Comparison of ENCODE assay signal across 7 cellular contexts in genomic region chr10:128463991-128464755, GRCh38.
DNase-seq lines count a peak whose midpoint lies in the region; ATAC-seq, FAIRE-seq and TF ChIP-seq lines count a peak whose summit lies in the region.

No MANE protein-coding gene starts in this region.

- TF ChIP-seq EP300 in H1 (IDR thresholded peaks at IDR 0.05; ENCODE audit: borderline replicate concordance in 1 of 2, low read depth in 2 of 2, low read length in 2 of 2) = no peak

- H3K4me3 ChIP-seq in H1 (ENCODE audit: extremely low read depth in 1 of 4, insufficient read depth in 2 of 4, low read depth in 3 of 4, low read length in 4 of 4) (no peak overlapping the region), neuronal stem cell (ENCODE audit: low read length in 2 of 2) (no peak overlapping the region)

- H3K4me1 Mint-ChIP-seq in WTC11 = peaks cover 14% of the 10 kb centered on the region

- no peak for TF ChIP-seq CTCF in H1 (IDR thresholded peaks at IDR 0.05; ENCODE audit: control extremely low read depth in 1 of 3, insufficient read depth in 1 of 3, low read depth in 1 of 3, low read length in 3 of 3)
- TF ChIP-seq CTCF in WTC11 (IDR thresholded peaks at IDR 0.05) = no peak

- H2BK12ac ChIP-seq in H1 (ENCODE audit: low read depth, low read length) = no peak overlapping the region
- no peak overlapping the region for H2BK12ac ChIP-seq in neuronal stem cell (ENCODE audit: low read length)

- no peak for TF ChIP-seq RAD21 in H1 (IDR thresholded peaks at IDR 0.05 in 1 of 2, conservative IDR thresholded peaks at IDR 0.05 in 1 of 2; ENCODE audit: low read depth in 2 of 2, low read length in 2 of 2)

- H3K14ac ChIP-seq in H1 (ENCODE audit: insufficient read length) (no peak overlapping the region), neuronal stem cell (ENCODE audit: low read length) (peak overlapping the region; percentile 12)

- POLR2A ChIA-PET in H1 (lab: Charles Lee; ENCODE audit: partially characterized antibody) = no interaction called here
- POLR2A ChIA-PET in WTC11 (lab: Charles Lee) = no interaction called here

- H3K27ac ChIP-seq in H1 (ENCODE audit: low read depth, low read length) (no peak overlapping the region), neuronal stem cell (replicated peaks; ENCODE audit: low read length) (no peak overlapping the region)

- H2BK5ac ChIP-seq in H1 (ENCODE audit: low read depth, low read length) (no peak overlapping the region), neuronal stem cell (ENCODE audit: low read length) (no peak overlapping the region)

- H2AK5ac ChIP-seq in H1 (ENCODE audit: low read depth, low read length) = no peak overlapping the region
- no peak overlapping the region for H2AK5ac ChIP-seq in neuronal stem cell (ENCODE audit: low read depth, low read length)

- H3K36me3 ChIP-seq in H1 (ENCODE audit: control insufficient read depth in 2 of 4, insufficient read depth in 4 of 4, low read length in 3 of 4) = no peaks in the 10 kb centered on the region
- H3K36me3 ChIP-seq in neuronal stem cell (replicated peaks in 1 of 2; ENCODE audit: control insufficient read depth in 2 of 2, insufficient read depth in 2 of 2, low read length in 2 of 2) = no peaks in the 10 kb centered on the region

- 77% methylated on average over 2 of the region's 4 CpGs; no CpG with 5 or more reads in 1 of the 2 experiments for WGBS in H1 (ENCODE audit: extremely low coverage in 1 of 2, insufficient coverage in 1 of 2, insufficient read length in 1 of 2, insufficient replicate concordance in 2 of 2, low coverage in 1 of 2, low lambda C conversion rate in 2 of 2, missing lambda C conversion rate in 1 of 2), 2 experiments
- no CpG with 5 or more reads among the region's 4 CpGs for WGBS in neuronal stem cell (ENCODE audit: extremely low coverage in 2 of 2, insufficient read length in 2 of 2, insufficient replicate concordance in 1 of 2), 2 donors

- no peak overlapping the region for H3K4ac ChIP-seq in H1 (replicated peaks; ENCODE audit: insufficient read length, low read depth, low read length)
- H3K4ac ChIP-seq in neuronal stem cell (ENCODE audit: low read length) = no peak overlapping the region

- no peak overlapping the region for H3K4me3 Mint-ChIP-seq in WTC11

- TF ChIP-seq POLR2A in H1 (IDR thresholded peaks at IDR 0.05; ENCODE audit: control extremely low read depth in 1 of 2, low read depth in 2 of 2, low read length in 2 of 2) = no peak

- H2BK20ac ChIP-seq in H1 (ENCODE audit: low read length) = no peak overlapping the region

- peaks cover 2% of the 10 kb centered on the region; the same call in 1 of the 2 replicates for H3K23me2 ChIP-seq in H1 (ENCODE audit: low read depth, low read length)

- H4K8ac ChIP-seq in H1 (ENCODE audit: extremely low read depth, insufficient read depth, low read length) (no peak overlapping the region), neuronal stem cell (ENCODE audit: low read depth, low read length) (no peak overlapping the region)

- H3K18ac ChIP-seq in H1 (ENCODE audit: extremely low read depth, low read length) = no peak overlapping the region
- H3K18ac ChIP-seq in neuronal stem cell (ENCODE audit: low read length) = peak overlapping the region; percentile 7

- H3K4me1 ChIP-seq in H1 (replicated peaks in 1 of 4; ENCODE audit: control insufficient read depth in 3 of 4, insufficient read depth in 4 of 4, low read length in 3 of 4) = no peaks in the 10 kb centered on the region; a peak in 1 of 7 replicates
- no peaks in the 10 kb centered on the region for H3K4me1 ChIP-seq in neuronal stem cell (ENCODE audit: control insufficient read depth in 2 of 2, insufficient read depth in 1 of 2, low read depth in 1 of 2, low read length in 2 of 2)

- H2BK15ac ChIP-seq in H1 (ENCODE audit: low read length) (no peak overlapping the region), neuronal stem cell (ENCODE audit: low read length) (no peak overlapping the region)

- H2AFZ ChIP-seq in H1 (ENCODE audit: low read length) (no peak overlapping the region), neuronal stem cell (ENCODE audit: low read length) (no peak overlapping the region)

- no peaks in the 10 kb centered on the region for H3K79me2 ChIP-seq in H1 (ENCODE audit: control insufficient read depth in 1 of 2, insufficient read depth in 2 of 2, low read length in 2 of 2)

- peak; percentile 93 for FAIRE-seq in H1 (lab: Jason Lieb, UNC)

- H4K91ac ChIP-seq in H1 (replicated peaks; ENCODE audit: insufficient read length, low read length) (no peak overlapping the region), neuronal stem cell (ENCODE audit: low read depth, low read length, poor library complexity) (no peak overlapping the region)

- H3K23ac ChIP-seq in H1 (ENCODE audit: insufficient read length) (no peak overlapping the region), neuronal stem cell (ENCODE audit: low read depth, low read length, poor library complexity) (peak overlapping the region; percentile 32)

- H4K5ac ChIP-seq in H1 (ENCODE audit: insufficient read length, low read depth, low read length) = no peak overlapping the region

- DNase-seq in GF-D8 (lab: John Stamatoyannopoulos, UW) (peak; percentile 26), NCI-H146 treated with DMSO at 0.1 percent for 48 hours (lab: John Stamatoyannopoulos, UW; ENCODE audit: unreplicated experiment) (peak; percentile 23), H1 (ENCODE audit: low read depth in 1 of 2, low spot score in 2 of 2) (no peak), neuronal stem cell (ENCODE audit: low spot score) (peak; percentile 42), WTC11 (ENCODE audit: low spot score) (no peak), SHP77 treated with DMSO at 0.1 percent for 48 hours (lab: John Stamatoyannopoulos, UW) (no peak)

- H2BK120ac ChIP-seq in H1 (replicated peaks; ENCODE audit: low read depth, low read length) (no peak overlapping the region), neuronal stem cell (ENCODE audit: low read depth, low read length) (no peak overlapping the region)

- H4K20me1 ChIP-seq in H1 (replicated peaks in 1 of 2; ENCODE audit: control insufficient read depth in 1 of 2, insufficient read depth in 2 of 2, low read length in 2 of 2) = no peaks in the 10 kb centered on the region

- ATAC-seq in WTC11 (no peak), GM18517 (IDR thresholded peaks at IDR 0.05; ENCODE audit: unreplicated experiment) (no peak)

- no peak overlapping the region for H3K56ac ChIP-seq in H1 (replicated peaks; ENCODE audit: insufficient read length, low read depth, low read length)

- no peaks in the 10 kb centered on the region for H3K79me1 ChIP-seq in H1 (ENCODE audit: low read depth, low read length)
- H3K79me1 ChIP-seq in neuronal stem cell (ENCODE audit: low read depth, low read length) = no peaks in the 10 kb centered on the region

- peaks cover 2% of the 10 kb centered on the region; the same call in 1 of the 2 replicates for H3K27me3 Mint-ChIP-seq in WTC11 (ENCODE audit: low read depth)

- H3K9ac ChIP-seq in H1 (replicated peaks in 1 of 4; ENCODE audit: extremely low read depth in 1 of 4, low read depth in 3 of 4, low read length in 3 of 4) (no peak overlapping the region), neuronal stem cell (ENCODE audit: low read depth, low read length, poor library complexity) (no peak overlapping the region)

- no peaks in the 10 kb centered on the region for H3K36me3 Mint-ChIP-seq in WTC11

- H3K27ac Mint-ChIP-seq in WTC11 = no peak overlapping the region

- peaks cover 11% of the 10 kb centered on the region for H3K9me3 Mint-ChIP-seq in WTC11

- H3K27me3 ChIP-seq in H1 (replicated peaks in 1 of 4; ENCODE audit: control insufficient read depth in 3 of 4, extremely low read depth in 1 of 4, insufficient read depth in 3 of 4, low read length in 3 of 4) = no peaks in the 10 kb centered on the region; a peak in 1 of 7 replicates
- H3K27me3 ChIP-seq in neuronal stem cell (ENCODE audit: control insufficient read depth in 3 of 3, insufficient read depth in 3 of 3, low read depth in 1 of 3, low read length in 3 of 3) = no peaks in the 10 kb centered on the region

- CTCF ChIA-PET in H1 (lab: Charles Lee; ENCODE audit: partially characterized antibody) (interaction anchor here (0.6 to 2.2 kb wide), 5 partner anchors 10 to 1199 kb away, joined by 3 to 4 read pairs (median 3); no protein-coding TSS in a partner anchor), WTC11 (lab: Charles Lee) (interaction anchor here (1.3 kb wide), 1 partner anchor 196 kb away, joined by 4 read pairs; no protein-coding TSS in a partner anchor)

- H3K4me2 ChIP-seq in H1 (ENCODE audit: insufficient read depth in 1 of 2, low read depth in 2 of 2, low read length in 2 of 2) = no peak overlapping the region
- H3K4me2 ChIP-seq in neuronal stem cell (ENCODE audit: insufficient read depth, low read length, poor library complexity, severe bottlenecking) = no peak overlapping the region

- H3K9me3 ChIP-seq in H1 (ENCODE audit: insufficient read depth in 2 of 2, low read depth in 1 of 2, low read length in 1 of 2) (peaks cover 0 to 3% of the 10 kb centered on the region in 2 experiments; a peak in 2 of 4 replicates), neuronal stem cell (replicated peaks in 1 of 2; ENCODE audit: control insufficient read depth in 2 of 2, insufficient read depth in 1 of 2, low read depth in 1 of 2, low read length in 2 of 2) (no peaks in the 10 kb centered on the region)

TF ChIP-seq in H1, 55 proteins besides CTCF, POLR2A, EP300 and RAD21:
- no peak for TF ChIP-seq ASH2L (IDR thresholded peaks at IDR 0.05; ENCODE audit: low read length)
- TF ChIP-seq TCF12 (IDR thresholded peaks at IDR 0.05; ENCODE audit: low read depth, low read length) = no peak

TF ChIP-seq in WTC11, 78 proteins besides CTCF, POLR2A, EP300 and RAD21 (continues in another document):
- no peak for TF ChIP-seq CREB1 (CRISPR knock-in tag; IDR thresholded peaks at IDR 0.05)
- TF ChIP-seq SOX15 (CRISPR knock-in tag; IDR thresholded peaks at IDR 0.05) = no peak
- no peak for TF ChIP-seq NR1H2 (CRISPR knock-in tag; IDR thresholded peaks at IDR 0.05)
- TF ChIP-seq MYBL2 (CRISPR knock-in tag; IDR thresholded peaks at IDR 0.05) = no peak
- no peak for TF ChIP-seq ATF1 (CRISPR knock-in tag; IDR thresholded peaks at IDR 0.05)

Comparison
In these comparisons a context has a peak if more than half of its experiments do, and no peak if none do; other contexts are left out.
1. DNase-seq: peak in GF-D8 (single experiment), NCI-H146 treated with DMSO at 0.1 percent for 48 hours (single experiment) and neuronal stem cell (single experiment); none in H1 (0 of 2), WTC11 (single experiment) and SHP77 treated with DMSO at 0.1 percent for 48 hours (single experiment).